ENCODE assay signal across 8 cellular contexts in the genomic region with DNA sequence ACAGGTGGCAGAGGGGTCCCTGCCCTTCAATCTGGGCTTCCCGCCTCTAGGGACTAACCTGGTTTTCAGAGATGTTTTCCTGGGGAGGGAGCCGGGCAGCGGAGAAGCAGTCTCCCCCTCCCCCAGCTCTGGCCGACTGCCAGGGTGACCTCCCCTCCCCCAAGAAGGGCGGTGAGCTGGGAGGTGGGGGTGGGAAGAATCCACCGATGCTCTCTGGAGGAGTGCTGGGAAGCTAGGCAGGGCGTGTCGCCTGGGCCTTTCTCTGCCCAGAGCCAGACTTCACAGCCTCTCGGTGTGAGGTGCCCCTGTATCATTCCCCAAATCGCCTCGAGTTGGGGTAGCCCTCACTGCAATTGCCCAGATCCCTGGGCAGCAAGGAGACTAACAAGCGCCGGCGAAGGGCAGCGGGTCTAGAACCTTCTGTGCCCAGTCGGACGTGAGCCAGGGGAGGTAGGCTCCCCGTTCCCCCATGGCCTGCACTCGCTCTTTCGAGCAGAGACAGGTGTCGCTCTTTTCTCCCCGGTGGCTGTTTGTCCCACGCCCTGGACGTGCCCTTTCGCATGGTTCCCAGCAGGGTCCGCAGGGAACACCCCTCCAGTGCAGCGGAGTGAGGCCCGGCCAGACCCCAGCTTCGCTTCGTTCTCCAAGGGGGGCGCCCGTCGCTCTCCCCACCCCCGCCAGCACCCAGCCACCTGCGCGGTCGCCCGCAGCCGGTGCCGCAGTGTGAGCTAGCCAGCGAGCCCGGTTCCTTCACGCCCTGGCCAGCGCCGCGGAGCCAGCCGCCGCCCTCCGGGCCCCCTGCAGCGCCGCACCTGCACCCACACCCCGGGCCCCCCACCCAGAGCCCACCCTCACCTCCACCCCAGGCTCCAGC. TPM values are rescaled to one million over a fixed set of nuclear protein-coding genes. Genes with fewer than 3 reads are reported as not detected.
DNase-seq lines count a peak whose midpoint lies in the region; ATAC-seq and TF ChIP-seq lines count a peak whose summit lies in the region.

No MANE protein-coding gene starts in this region.

- H3K27me3 Mint-ChIP-seq in Caco-2 (ENCODE audit: insufficient read depth, unreplicated experiment) = peaks cover 14% of the 10 kb centered on the region

- intact Hi-C loops in Caco-2 (cut with micrococcal nuclease; ENCODE audit: unreplicated experiment) = loop anchor here (5.0 kb wide), 1 partner anchor 67 kb away; no protein-coding TSS in a partner anchor

- peaks cover 5% of the 10 kb centered on the region for H3K27me3 ChIP-seq in Caco-2 (replicated peaks; ENCODE audit: control insufficient read depth, insufficient read depth, low read length)
- peaks cover 28% of the 10 kb centered on the region for H3K27me3 ChIP-seq in osteoblast (ENCODE audit: insufficient read depth, low read length)

- no peaks in the 10 kb centered on the region for H4K20me1 ChIP-seq in osteoblast (ENCODE audit: insufficient read depth, low read length)

- H3K27ac ChIP-seq in osteoblast (ENCODE audit: low read depth, low read length) = no peak overlapping the region

- H3K36me3 ChIP-seq in Caco-2 (ENCODE audit: control insufficient read depth, insufficient read depth, low read length) (no peaks in the 10 kb centered on the region; the same call in 1 of the 2 replicates), osteoblast (ENCODE audit: insufficient read depth, low read length) (no peaks in the 10 kb centered on the region)

- ATAC-seq in HG03378 (IDR thresholded peaks at IDR 0.05; ENCODE audit: unreplicated experiment) = no peak

- no peaks in the 10 kb centered on the region for H3K9me3 Mint-ChIP-seq in Caco-2 (ENCODE audit: unreplicated experiment)

- H3K79me2 ChIP-seq in osteoblast (ENCODE audit: insufficient read depth, low read length) = no peaks in the 10 kb centered on the region

- no peaks in the 10 kb centered on the region for H3K9me3 ChIP-seq in Caco-2
- no peaks in the 10 kb centered on the region for H3K9me3 ChIP-seq in osteoblast (ENCODE audit: low read depth, low read length)

- no peak overlapping the region for H2AFZ ChIP-seq in osteoblast (ENCODE audit: low read length)

- H3K4me3 Mint-ChIP-seq in Caco-2 (ENCODE audit: unreplicated experiment) = peak overlapping the region; percentile 89

- H3K4me3 ChIP-seq in Caco-2 (ENCODE audit: low read depth, low read length) (peak overlapping the region; percentile 61), fibroblast of pulmonary artery (replicated peaks; ENCODE audit: low read depth, low read length) (peak overlapping the region; percentile 65), osteoblast (ENCODE audit: insufficient read depth, low read length) (peak overlapping the region; percentile 76)

- no TSS peak for BruUV-seq in Caco-2 (replicated peaks; lab: Mats Ljungman, UMichigan)

- H3K4me1 ChIP-seq in Caco-2 (0 out of 2 replicates have a peak, but pooled peaks cover 3% of the 10 kb centered on the region), osteoblast (ENCODE audit: insufficient read depth, low read length) (no peaks in the 10 kb centered on the region)

- H3K4me1 Mint-ChIP-seq in Caco-2 (ENCODE audit: low read depth, unreplicated experiment) = no peaks in the 10 kb centered on the region

- no peak overlapping the region for H3K27ac Mint-ChIP-seq in Caco-2 (ENCODE audit: unreplicated experiment)

- POLR2A ChIA-PET in Caco-2 (lab: Charles Lee) = no interaction called here

- no peak overlapping the region for H3K4me2 ChIP-seq in osteoblast (ENCODE audit: insufficient read depth, low read length)

- TF ChIP-seq CTCF in Caco-2 (IDR thresholded peaks at IDR 0.05; ENCODE audit: insufficient read depth in 1 of 2, low read depth in 1 of 2, low read length in 1 of 2, severe bottlenecking in 1 of 2, unreplicated experiment in 1 of 2) (no peak), fibroblast of pulmonary artery (IDR thresholded peaks at IDR 0.05; ENCODE audit: low read length, missing control alignments) (no peak), osteoblast (IDR thresholded peaks at IDR 0.05; ENCODE audit: extremely low read depth, low read depth, low read length) (no peak)

- no peak for DNase-seq in Caco-2
- peak; percentile 42 for DNase-seq in NCI-H69 (lab: John Stamatoyannopoulos, UW)
- no peak for DNase-seq in fibroblast of pulmonary artery (ENCODE audit: low read depth)
- DNase-seq in osteoblast (ENCODE audit: insufficient read length, low spot score, missing footprints) = no peak
- DNase-seq in germinal center (ENCODE audit: low spot score) = no peak
- no peak for DNase-seq in GM19238 (ENCODE audit: insufficient read length, low spot score)
- no peak for DNase-seq in GDM1 (lab: John Stamatoyannopoulos, UW)

- CTCF ChIA-PET in Caco-2 (lab: Charles Lee) = no interaction called here

- no peaks in the 10 kb centered on the region for H3K36me3 Mint-ChIP-seq in Caco-2 (ENCODE audit: insufficient read depth, unreplicated experiment)

RNA-seq across cellular contexts. Expression of gene RAB6B, which starts 1.1 kb away (rescaled TPM):
- 2.5 and 3.2 TPM in 2 replicates for total RNA-seq in Caco-2 (2022)
- total RNA-seq in osteoblast = 0.59 and 0.72 TPM in 2 replicates
